Comparison of ENCODE assay signal across 8 cellular contexts in the genomic region with DNA sequence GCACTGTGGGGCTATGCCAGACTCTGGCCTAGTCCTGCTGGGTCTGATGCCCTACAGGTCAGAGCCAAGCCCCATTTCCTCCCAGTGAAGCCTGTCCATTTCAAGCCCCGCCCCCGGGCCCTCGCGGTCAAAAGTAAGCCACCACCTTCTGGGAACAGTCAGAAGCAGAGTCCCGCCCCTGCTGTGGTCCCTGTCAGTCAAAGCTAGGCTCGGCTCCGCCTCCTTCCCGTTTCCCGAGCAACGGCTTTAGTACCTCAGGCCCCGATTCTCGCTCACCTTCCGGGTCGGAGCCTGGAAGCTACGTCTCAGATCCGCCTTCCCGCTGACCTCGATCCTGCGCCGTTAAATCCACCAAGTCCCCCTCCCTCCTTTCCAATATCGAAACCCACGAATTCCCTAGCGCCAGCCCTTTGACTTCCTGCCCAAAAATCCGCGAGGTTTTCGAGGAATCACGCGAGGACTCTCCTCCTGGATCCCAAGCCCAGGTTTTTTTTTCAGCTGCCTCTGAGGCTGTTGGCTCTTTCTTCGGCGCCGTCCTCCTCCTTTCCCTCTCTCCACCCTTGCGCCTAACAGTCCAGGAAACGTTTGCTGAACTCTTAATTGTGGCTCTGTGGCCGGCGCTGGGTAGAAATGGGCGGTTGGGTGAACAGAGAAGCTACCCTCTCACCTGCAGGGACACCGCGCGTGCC. TPM values are rescaled to one million over a fixed set of nuclear protein-coding genes. Genes with fewer than 3 reads are reported as not detected.
DNase-seq lines count a peak whose midpoint lies in the region; ATAC-seq and TF ChIP-seq lines count a peak whose summit lies in the region.

No MANE protein-coding gene starts in this region.

- peak; percentile 95 for DNase-seq in BE2C
- peak; percentile 96 for DNase-seq in GM19238 (ENCODE audit: insufficient read length, low spot score)
- DNase-seq in NCI-H524 (lab: John Stamatoyannopoulos, UW) = peak; percentile 75 to 85
- peak; percentile 96 for DNase-seq in activated CD4-positive, alpha-beta T cell treated with anti-CD3 and anti-CD28 coated beads, Interleukin-2, amount 10 ng/mL, durations not matched to agents 24 days and 14 days
- peak; percentile 92 for DNase-seq in dedifferentiated amniotic fluid mesenchymal stem cell (ENCODE audit: extremely low spot score)
- peak; percentile 98 for DNase-seq in left lung
- DNase-seq in stimulated activated CD4-positive, alpha-beta T cell treated with anti-CD3 and anti-CD28 coated beads, Interleukin-2, amount 100 ng/mL, for 4 hours (ENCODE audit: low read depth) = peak; percentile 79

- H3K27me3 ChIP-seq in BE2C (no peaks in the 10 kb centered on the region), left lung (peaks cover 8 to 27% of the 10 kb centered on the region in 2 donors)

- peak overlapping the region; percentile 89 for H3K27ac Mint-ChIP-seq in activated CD4-positive, alpha-beta T cell treated with anti-CD3 and anti-CD28 coated beads, Interleukin-2, amount 10 ng/mL, durations not matched to agents 24 days and 14 days

- TF ChIP-seq CTCF in BE2C (IDR thresholded peaks at IDR 0.05; ENCODE audit: low read depth, low read length) (no peak), left lung (IDR thresholded peaks at IDR 0.05) (no peak)

- no peaks in the 10 kb centered on the region for H3K36me3 ChIP-seq in BE2C
- peaks cover 0 to 24% of the 10 kb centered on the region in 2 donors for H3K36me3 ChIP-seq in left lung

- H3K9me3 ChIP-seq in BE2C (no peaks in the 10 kb centered on the region), left lung (no peaks in the 10 kb centered on the region)

- H3K4me1 ChIP-seq in BE2C (peaks cover 18% of the 10 kb centered on the region), left lung (peaks cover 0 to 26% of the 10 kb centered on the region in 2 donors)

- H3K4me3 Mint-ChIP-seq in activated CD4-positive, alpha-beta T cell treated with anti-CD3 and anti-CD28 coated beads, Interleukin-2, amount 10 ng/mL, durations not matched to agents 24 days and 14 days = peak overlapping the region; percentile 97

- ATAC-seq in HG03439 (IDR thresholded peaks at IDR 0.05; ENCODE audit: unreplicated experiment) = peak; percentile 94
- ATAC-seq in left lung = peak; percentile 96

- H3K9me3 Mint-ChIP-seq in activated CD4-positive, alpha-beta T cell treated with anti-CD3 and anti-CD28 coated beads, Interleukin-2, amount 10 ng/mL, durations not matched to agents 24 days and 14 days = no peaks in the 10 kb centered on the region

- H3K27ac ChIP-seq in left lung = peak overlapping the region; percentile 89

- peaks cover 18% of the 10 kb centered on the region for H3K36me3 Mint-ChIP-seq in activated CD4-positive, alpha-beta T cell treated with anti-CD3 and anti-CD28 coated beads, Interleukin-2, amount 10 ng/mL, durations not matched to agents 24 days and 14 days (ENCODE audit: low read depth)

- peaks cover 19% of the 10 kb centered on the region for H3K4me1 Mint-ChIP-seq in activated CD4-positive, alpha-beta T cell treated with anti-CD3 and anti-CD28 coated beads, Interleukin-2, amount 10 ng/mL, durations not matched to agents 24 days and 14 days

- peaks cover 32% of the 10 kb centered on the region for H3K27me3 Mint-ChIP-seq in activated CD4-positive, alpha-beta T cell treated with anti-CD3 and anti-CD28 coated beads, Interleukin-2, amount 10 ng/mL, durations not matched to agents 24 days and 14 days

- intact Hi-C loops in activated CD4-positive, alpha-beta T cell treated with anti-CD3 and anti-CD28 coated beads, Interleukin-2, amount 10 ng/mL, durations not matched to agents 24 days and 14 days (cut with micrococcal nuclease) = loop anchor here (1.0 to 10.0 kb wide), 4 partner anchors 11 to 172 kb away; no protein-coding TSS in a partner anchor
- intact Hi-C loops in left lung (cut with DNase I) = no loop called here

- H3K4me3 ChIP-seq in BE2C (ENCODE audit: low read depth, low read length) (peak overlapping the region; percentile 70), left lung (peak overlapping the region; percentile 31 to 49)

RNA-seq across cellular contexts. Expression of gene SFXN3, which starts 11.8 kb away (rescaled TPM):
- 31.7 TPM for polyA plus RNA-seq in BE2C (2012; ENCODE audit: insufficient read depth, insufficient read length, low read depth)
- total RNA-seq in activated CD4-positive, alpha-beta T cell treated with anti-CD3 and anti-CD28 coated beads, Interleukin-2, amount 10 ng/mL, durations not matched to agents 24 days and 14 days = 36.0 and 37.3 TPM in 2 replicates
- 10 to 100 TPM; 67.2 to 79.0 TPM for total RNA-seq in left lung

RNA-seq across cellular contexts. Expression of gene PDZD7, which starts 11.9 kb away (rescaled TPM):
- 9.7 TPM for polyA plus RNA-seq in BE2C (2012; ENCODE audit: insufficient read depth, insufficient read length, low read depth)
- total RNA-seq in activated CD4-positive, alpha-beta T cell treated with anti-CD3 and anti-CD28 coated beads, Interleukin-2, amount 10 ng/mL, durations not matched to agents 24 days and 14 days = 0.38 and 0.93 TPM in 2 replicates
- total RNA-seq in left lung = under 1 TPM; 0.58 to 0.96 TPM

RNA-seq across cellular contexts. Expression of gene KAZALD1, which starts 19.0 kb away (rescaled TPM):
- polyA plus RNA-seq in BE2C (2012; ENCODE audit: insufficient read depth, insufficient read length, low read depth) = 27.2 TPM
- 0.78 and 0.79 TPM in 2 replicates for total RNA-seq in activated CD4-positive, alpha-beta T cell treated with anti-CD3 and anti-CD28 coated beads, Interleukin-2, amount 10 ng/mL, durations not matched to agents 24 days and 14 days
- 10 to 100 TPM in 1 of 2 donors, 1 to 10 TPM in 1; 7.1 to 12.0 TPM for total RNA-seq in left lung

RNA-seq across cellular contexts. Expression of gene LZTS2, which starts 43.2 kb away (rescaled TPM):
- polyA plus RNA-seq in BE2C (2012; ENCODE audit: insufficient read depth, insufficient read length, low read depth) = 98.8 TPM
- 21.8 and 22.7 TPM in 2 replicates for total RNA-seq in activated CD4-positive, alpha-beta T cell treated with anti-CD3 and anti-CD28 coated beads, Interleukin-2, amount 10 ng/mL, durations not matched to agents 24 days and 14 days
- total RNA-seq in left lung = 10 to 100 TPM; 47.6 to 48.6 TPM

RNA-seq across cellular contexts. Expression of gene TWNK, which starts 55.5 kb away (rescaled TPM):
- polyA plus RNA-seq in BE2C (2012; ENCODE audit: insufficient read depth, insufficient read length, low read depth) = 96.5 TPM
- total RNA-seq in activated CD4-positive, alpha-beta T cell treated with anti-CD3 and anti-CD28 coated beads, Interleukin-2, amount 10 ng/mL, durations not matched to agents 24 days and 14 days = 41.1 and 42.1 TPM in 2 replicates
- total RNA-seq in left lung = 1 to 10 TPM; 3.4 to 6.6 TPM

Comparison
In these comparisons a context has a peak if more than half of its experiments do, and no peak if none do; other contexts are left out.
1. Peak in every context shown above with its lines: DNase-seq, ATAC-seq, H3K4me3 ChIP-seq and H3K27ac ChIP-seq.